22 cellular contexts compared by ENCODE assay signal in genomic region chr10:79296431-79296830, GRCh38.
"Had no signal": no experiment of that assay in that cellular context is flagged by ENCODE, and none has a peak within 500 bp of the region (broad histone marks: within the 10 kb centered on the region; RNA-seq: fewer than 3 reads in every experiment).

No MANE protein-coding gene starts in this region.

- H3K9me3 ChIP-seq: ascending aorta, colonic mucosa, gastroesophageal sphincter, spleen, tibial artery, vagina had no signal

- H3K4me1 Mint-ChIP-seq: nephron progenitor cell had no signal

- H3K27ac Mint-ChIP-seq: nephron progenitor cell had no signal

- DNase-seq: activated CD4-positive, alpha-beta T cell treated with anti-CD3 and anti-CD28 coated beads for 1 hour; activated CD4-positive, alpha-beta T cell treated with anti-CD3 and anti-CD28 coated beads, Interleukin-2, amount 50 U/mL, for 1 hour; activated CD8-positive, alpha-beta T cell treated with anti-CD3 and anti-CD28 coated beads, Interleukin-2, amount 10 ng/mL, durations not matched to agents 7 days and 5 days; brain microvascular endothelial cell; colonic mucosa; head of caudate nucleus; islet precursor cell; left colon; mesenchymal stem cell; nephron progenitor cell; posterior cingulate gyrus; spleen; stimulated activated CD4-positive, alpha-beta T cell treated with anti-CD3 and anti-CD28 coated beads, Interleukin-4, amount 100 ng/mL, for 24 hours; stimulated activated naive CD8-positive, alpha-beta T cell treated with anti-CD3 and anti-CD28 coated beads, Interleukin-15, amount 100 ng/mL, for 72 hours; T-helper 1 cell; tibial artery; WERI-Rb-1 had no signal

- H3K27ac ChIP-seq: ascending aorta, brain microvascular endothelial cell, colonic mucosa, gastroesophageal sphincter, tibial artery, WERI-Rb-1 had no signal

- H3K4me3 ChIP-seq: ascending aorta, colonic mucosa, gastroesophageal sphincter, tibial artery, vagina had no signal

- H3K27me3 Mint-ChIP-seq: central memory CD8-positive, alpha-beta T cell; stimulated activated naive CD8-positive, alpha-beta T cell treated with anti-CD3 and anti-CD28 coated beads, Interleukin-15, amount 100 ng/mL, for 72 hours had no signal

- H3K9me3 Mint-ChIP-seq: activated naive CD4-positive, alpha-beta T cell treated with anti-CD3 and anti-CD28 coated beads, Interleukin-2, amount 50 U/mL, for 72 hours; central memory CD8-positive, alpha-beta T cell; nephron progenitor cell; stimulated activated naive CD8-positive, alpha-beta T cell treated with anti-CD3 and anti-CD28 coated beads, Interleukin-15, amount 100 ng/mL, for 72 hours had no signal

- ATAC-seq: activated CD8-positive, alpha-beta T cell treated with anti-CD3 and anti-CD28 coated beads, Interleukin-2, amount 10 ng/mL, durations not matched to agents 7 days and 5 days; gastroesophageal sphincter; left colon; stimulated activated naive CD8-positive, alpha-beta T cell treated with anti-CD3 and anti-CD28 coated beads, Interleukin-15, amount 100 ng/mL, for 72 hours had no signal

- H3K4me3 Mint-ChIP-seq: activated CD8-positive, alpha-beta T cell treated with anti-CD3 and anti-CD28 coated beads, Interleukin-2, amount 10 ng/mL, durations not matched to agents 7 days and 5 days; central memory CD8-positive, alpha-beta T cell; nephron progenitor cell; stimulated activated naive CD8-positive, alpha-beta T cell treated with anti-CD3 and anti-CD28 coated beads, Interleukin-15, amount 100 ng/mL, for 72 hours had no signal

- H3K27me3 ChIP-seq: ascending aorta, brain microvascular endothelial cell, colonic mucosa, gastroesophageal sphincter, spleen, tibial artery, vagina had no signal
